1 cellular context compared by ENCODE assay signal in genomic region chr2:175181104-175181876, GRCh38.
TF ChIP-seq lines count a peak whose summit lies in the region.

ATP5MC3 (minus strand) TSS chr2:175181710; CDS start chr2:175181393, 317 bp downstream.

TF ChIP-seq in HepG2, 621 proteins besides CTCF, POLR2A, EP300 and RAD21 (continued from another document and continues in another):
- peak; percentile 55 for TF ChIP-seq ZNF770 (CRISPR knock-in tag; IDR thresholded peaks at IDR 0.05)
- TF ChIP-seq ARID4A (CRISPR knock-in tag; IDR thresholded peaks at IDR 0.05; ENCODE audit: borderline replicate concordance), result peak; percentile 90
- TF ChIP-seq ZSCAN12 (CRISPR knock-in tag; IDR thresholded peaks at IDR 0.05), result no peak
- peak; percentile 77; the same call in 1 of the 2 replicates for TF ChIP-seq NRL (CRISPR knock-in tag; IDR thresholded peaks at IDR 0.05; ENCODE audit: borderline replicate concordance)
- no peak for TF ChIP-seq HIC2 (CRISPR knock-in tag; IDR thresholded peaks at IDR 0.05; ENCODE audit: low read depth)
- TF ChIP-seq DRAP1 (CRISPR knock-in tag; IDR thresholded peaks at IDR 0.05), result peak; percentile 98
- no peak for TF ChIP-seq REXO4 (CRISPR knock-in tag; IDR thresholded peaks at IDR 0.05; ENCODE audit: borderline replicate concordance)
- no peak for TF ChIP-seq SMARCE1 (IDR thresholded peaks at IDR 0.05; ENCODE audit: borderline replicate concordance)
- TF ChIP-seq HNRNPH1 (optimal IDR thresholded peaks at IDR 0.05; ENCODE audit: low read depth, low read length), result no peak
- TF ChIP-seq SOX13 (IDR thresholded peaks at IDR 0.05), result no peak
- peak in 1 of 2 experiments; percentile 50; a peak in 1 of 4 replicates for TF ChIP-seq SOX13 (CRISPR knock-in tag; conservative IDR thresholded peaks at IDR 0.05 in 1 of 2, IDR thresholded peaks at IDR 0.05 in 1 of 2)
- TF ChIP-seq ZNF446 (CRISPR knock-in tag; IDR thresholded peaks at IDR 0.05), result peak; percentile 19
- TF ChIP-seq SP2 (CRISPR knock-in tag; IDR thresholded peaks at IDR 0.05), result peak; percentile 60
- no peak for TF ChIP-seq HINFP (CRISPR knock-in tag; IDR thresholded peaks at IDR 0.05; ENCODE audit: low read depth)
- no peak for TF ChIP-seq PREB (CRISPR knock-in tag; IDR thresholded peaks at IDR 0.05)
- TF ChIP-seq GMEB1 (CRISPR knock-in tag; IDR thresholded peaks at IDR 0.05; ENCODE audit: borderline replicate concordance), result peak; percentile 67; the same call in 1 of the 2 replicates
- peak; percentile 46; the same call in 1 of the 2 replicates for TF ChIP-seq ZNF335 (CRISPR knock-in tag; IDR thresholded peaks at IDR 0.05)
- peak; percentile 47 for TF ChIP-seq HNRNPLL (IDR thresholded peaks at IDR 0.05; ENCODE audit: low read depth, low read length, poor library complexity, severe bottlenecking)
- peak; percentile 68; the same call in 1 of the 2 replicates for TF ChIP-seq ZNF740 (CRISPR knock-in tag; IDR thresholded peaks at IDR 0.05)
- no peak; the same call in 1 of the 2 replicates for TF ChIP-seq STAT5B (CRISPR knock-in tag; IDR thresholded peaks at IDR 0.05)
- no peak for TF ChIP-seq ZNF20 (CRISPR knock-in tag; IDR thresholded peaks at IDR 0.05)
- TF ChIP-seq ZMAT5 (CRISPR knock-in tag; IDR thresholded peaks at IDR 0.05; ENCODE audit: borderline replicate concordance, low read depth), result no peak
- TF ChIP-seq NFE2L1 (CRISPR knock-in tag; IDR thresholded peaks at IDR 0.05; ENCODE audit: borderline replicate concordance), result no peak; the same call in 1 of the 2 replicates
- TF ChIP-seq RARA (CRISPR knock-in tag; IDR thresholded peaks at IDR 0.05), result peak; percentile 82
- TF ChIP-seq AHR (CRISPR knock-in tag; IDR thresholded peaks at IDR 0.05), result peak; percentile 84
- peak; percentile 84 for TF ChIP-seq ZNF879 (CRISPR knock-in tag; IDR thresholded peaks at IDR 0.05)
- TF ChIP-seq PCBP2 (optimal IDR thresholded peaks at IDR 0.05; ENCODE audit: low read depth, low read length, poor library complexity, severe bottlenecking), result no peak
- 0 out of 2 replicates have a peak, but pooled peaks have one; percentile 58 for TF ChIP-seq PRMT3 (CRISPR knock-in tag; IDR thresholded peaks at IDR 0.05; ENCODE audit: borderline replicate concordance, low read depth)
- peak; percentile 60; the same call in 1 of the 2 replicates for TF ChIP-seq HNF1A (IDR thresholded peaks at IDR 0.05; ENCODE audit: low read depth)
- TF ChIP-seq HNF1A (CRISPR knock-in tag; IDR thresholded peaks at IDR 0.05; ENCODE audit: borderline replicate concordance), result peak; percentile 40
- no peak for TF ChIP-seq TBP (CRISPR knock-in tag; IDR thresholded peaks at IDR 0.05)
- no peak for TF ChIP-seq DPF2 (CRISPR knock-in tag; IDR thresholded peaks at IDR 0.05; ENCODE audit: borderline replicate concordance, low read depth)
